In genomic region chr10:16976803-16977202, GRCh38 we compare ENCODE assay signal across 14 cellular contexts.
A peak's percentile ranks its signal among the peaks of the same experiment; 100 is the strongest.
DNase-seq lines count a peak whose midpoint lies in the region; ATAC-seq lines count a peak whose summit lies in the region.
"Had no signal": no experiment of that assay in that cellular context is flagged by ENCODE, and none has a peak within 500 bp of the region (broad histone marks: within the 10 kb centered on the region; RNA-seq: fewer than 3 reads in every experiment).

No MANE protein-coding gene starts in this region.

- no peaks in the 10 kb centered on the region for H3K4me1 Mint-ChIP-seq in activated naive CD4-positive, alpha-beta T cell treated with anti-CD3 and anti-CD28 coated beads, Interleukin-2, amount 10 ng/mL, durations not matched to agents 7 days and 5 days
- H3K4me1 Mint-ChIP-seq in T-helper 17 cell, result no peaks in the 10 kb centered on the region
- H3K4me1 Mint-ChIP-seq in stimulated activated effector memory CD8-positive, alpha-beta T cell treated with anti-CD3 and anti-CD28 coated beads, Interleukin-12 subunit alpha, Interleukin-12 subunit beta, amount 100 ng/mL, for 72 hours, result peaks cover 11% of the 10 kb centered on the region

- no peaks in the 10 kb centered on the region for H3K27me3 Mint-ChIP-seq in activated naive CD4-positive, alpha-beta T cell treated with anti-CD3 and anti-CD28 coated beads, Interleukin-2, amount 10 ng/mL, durations not matched to agents 7 days and 5 days
- no peaks in the 10 kb centered on the region for H3K27me3 Mint-ChIP-seq in T-helper 17 cell
- H3K27me3 Mint-ChIP-seq: CD4-positive, CD25-positive, alpha-beta regulatory T cell had no signal

- H3K9me3 Mint-ChIP-seq in activated naive CD4-positive, alpha-beta T cell treated with anti-CD3 and anti-CD28 coated beads, Interleukin-2, amount 10 ng/mL, durations not matched to agents 7 days and 5 days, result peaks cover 2% of the 10 kb centered on the region
- no peaks in the 10 kb centered on the region for H3K9me3 Mint-ChIP-seq in stimulated activated effector memory CD8-positive, alpha-beta T cell treated with anti-CD3 and anti-CD28 coated beads, Interleukin-12 subunit alpha, Interleukin-12 subunit beta, amount 100 ng/mL, for 72 hours

- CTCF ChIA-PET in activated naive CD4-positive, alpha-beta T cell treated with anti-CD3 and anti-CD28 coated beads, Interleukin-2, amount 10 ng/mL, durations not matched to agents 7 days and 5 days (lab: Charles Lee), result no interaction called here

- H3K36me3 Mint-ChIP-seq in activated naive CD4-positive, alpha-beta T cell treated with anti-CD3 and anti-CD28 coated beads, Interleukin-2, amount 10 ng/mL, durations not matched to agents 7 days and 5 days, result peaks cover 2% of the 10 kb centered on the region
- H3K36me3 Mint-ChIP-seq in T-helper 17 cell (ENCODE audit: low read depth), result peaks cover 10% of the 10 kb centered on the region
- no peaks in the 10 kb centered on the region for H3K36me3 Mint-ChIP-seq in stimulated activated effector memory CD8-positive, alpha-beta T cell treated with anti-CD3 and anti-CD28 coated beads, Interleukin-12 subunit alpha, Interleukin-12 subunit beta, amount 100 ng/mL, for 72 hours

- no peak for DNase-seq in activated naive CD4-positive, alpha-beta T cell treated with anti-CD3 and anti-CD28 coated beads, Interleukin-2, amount 10 ng/mL, durations not matched to agents 7 days and 5 days
- DNase-seq in activated naive CD4-positive, alpha-beta T cell treated with anti-CD3 and anti-CD28 coated beads, Interleukin-2, amount 50 U/mL, for 16 hours, result no peak
- DNase-seq in T-helper 17 cell (no peak), activated gamma-delta T cell treated with Interleukin-2 at 50 U/mL for 16 hours (no peak), anterior cingulate cortex (lab: John Stamatoyannopoulos, UW) (no peak)
- DNase-seq in stimulated activated effector memory CD8-positive, alpha-beta T cell treated with anti-CD3 and anti-CD28 coated beads, Interleukin-12 subunit alpha, Interleukin-12 subunit beta, amount 100 ng/mL, for 72 hours (ENCODE audit: low spot score in 2 of 2), result no peak
- DNase-seq: 8988T; ACHN; CD4-positive, CD25-positive, alpha-beta regulatory T cell; DMS53; GF-D8; GOT3; H9 had no signal

- no peak for ATAC-seq in T-helper 17 cell
- peak; percentile 69 for ATAC-seq in stimulated activated effector memory CD8-positive, alpha-beta T cell treated with anti-CD3 and anti-CD28 coated beads, Interleukin-12 subunit alpha, Interleukin-12 subunit beta, amount 100 ng/mL, for 72 hours
- ATAC-seq in HG02798 (IDR thresholded peaks at IDR 0.05; ENCODE audit: poor library complexity, unreplicated experiment), result no peak

- no peak overlapping the region for H3K4me3 Mint-ChIP-seq in activated naive CD4-positive, alpha-beta T cell treated with anti-CD3 and anti-CD28 coated beads, Interleukin-2, amount 10 ng/mL, durations not matched to agents 7 days and 5 days
- no peak overlapping the region for H3K4me3 Mint-ChIP-seq in T-helper 17 cell
- no peak overlapping the region for H3K4me3 Mint-ChIP-seq in stimulated activated effector memory CD8-positive, alpha-beta T cell treated with anti-CD3 and anti-CD28 coated beads, Interleukin-12 subunit alpha, Interleukin-12 subunit beta, amount 100 ng/mL, for 72 hours
- H3K4me3 Mint-ChIP-seq: CD4-positive, CD25-positive, alpha-beta regulatory T cell; H9 had no signal

- no peaks in the 10 kb centered on the region for H3K9me3 ChIP-seq in T-helper 17 cell (ENCODE audit: control insufficient read depth, low read length, poor library complexity, severe bottlenecking)

- H3K27ac Mint-ChIP-seq in activated naive CD4-positive, alpha-beta T cell treated with anti-CD3 and anti-CD28 coated beads, Interleukin-2, amount 10 ng/mL, durations not matched to agents 7 days and 5 days, result peak overlapping the region; percentile 3
- H3K27ac Mint-ChIP-seq in T-helper 17 cell, result peak overlapping the region; percentile 82
- H3K27ac Mint-ChIP-seq in stimulated activated effector memory CD8-positive, alpha-beta T cell treated with anti-CD3 and anti-CD28 coated beads, Interleukin-12 subunit alpha, Interleukin-12 subunit beta, amount 100 ng/mL, for 72 hours, result peak overlapping the region; percentile 77
- H3K27ac Mint-ChIP-seq: CD4-positive, CD25-positive, alpha-beta regulatory T cell; H9 had no signal

Comparison
In these comparisons a context has a peak if more than half of its experiments do, and no peak if none do; other contexts are left out.
1. H3K27ac Mint-ChIP-seq: peak in every context shown above with its lines; median percentile 82 in T-helper 17 cell; 77 in stimulated activated effector memory CD8-positive, alpha-beta T cell treated with anti-CD3 and anti-CD28 coated beads, Interleukin-12 subunit alpha, Interleukin-12 subunit beta, amount 100 ng/mL, for 72 hours; 3 in activated naive CD4-positive, alpha-beta T cell treated with anti-CD3 and anti-CD28 coated beads, Interleukin-2, amount 10 ng/mL, durations not matched to agents 7 days and 5 days.